Comparison of ENCODE assay signal across 19 cellular contexts in the genomic region with DNA sequence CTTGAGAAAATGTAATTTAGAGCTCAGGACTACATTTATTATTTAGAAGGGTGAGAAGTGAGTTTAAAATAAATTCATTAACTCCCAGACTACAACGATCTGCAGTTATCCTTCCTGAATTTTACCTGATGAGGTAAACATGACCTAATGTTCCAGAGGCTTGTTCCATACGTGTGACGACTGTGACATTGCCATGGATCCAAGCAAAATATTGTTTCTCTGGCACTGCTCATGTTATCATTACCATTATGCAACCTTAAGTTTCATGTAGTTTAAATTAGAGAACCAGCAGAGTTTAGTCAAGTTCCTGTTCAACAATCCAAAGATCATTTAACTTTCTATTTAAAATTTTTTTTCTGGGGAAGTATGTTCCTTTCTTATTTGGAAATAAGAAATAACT.
A peak's percentile ranks its signal among the peaks of the same experiment; 100 is the strongest.
DNase-seq lines count a peak whose midpoint lies in the region; ATAC-seq and TF ChIP-seq lines count a peak whose summit lies in the region.
"Had no signal": no experiment of that assay in that cellular context is flagged by ENCODE, and none has a peak within 500 bp of the region (broad histone marks: within the 10 kb centered on the region; RNA-seq: fewer than 3 reads in every experiment).

No MANE protein-coding gene starts in this region.

- DNase-seq in MV-4-11 (lab: John Stamatoyannopoulos, UW) (peak; percentile 48), astrocyte of the spinal cord (ENCODE audit: low read depth, low spot score) (peak; percentile 27), fibroblast of the conjunctiva (ENCODE audit: low read depth) (peak; percentile 17), sciatic nerve (ENCODE audit: low spot score) (no peak), SIG-M5 (lab: John Stamatoyannopoulos, UW) (no peak)
- DNase-seq: activated CD4-positive, alpha-beta T cell treated with anti-CD3 and anti-CD28 coated beads for 48 hours; AML-193; DMS79 treated with DMSO at 0.1 percent for 48 hours; H9; left colon; NCI-H1417 treated with DMSO at 0.1 percent for 48 hours; NCI-H524 treated with DMSO at 0.1 percent for 48 hours; psoas muscle; SHP77 treated with DMSO at 0.1 percent for 48 hours; T-helper 1 cell had no signal

- in situ Hi-C loops in astrocyte of the spinal cord (cut with HindIII; ENCODE audit: low sequenced_read_pairs) = no loop called here

- no peak for TF ChIP-seq CTCF in astrocyte of the spinal cord (IDR thresholded peaks at IDR 0.05; ENCODE audit: low read depth, low read length)

- ATAC-seq in sciatic nerve = peak; percentile 44
- no peak for ATAC-seq in HG03521 (IDR thresholded peaks at IDR 0.05; ENCODE audit: unreplicated experiment)
- ATAC-seq in GM21515 (IDR thresholded peaks at IDR 0.05; ENCODE audit: unreplicated experiment) = no peak
- ATAC-seq: activated T-helper 17 cell treated with anti-CD3 and anti-CD28 coated beads, Interleukin-2, amount 50 U/mL, for 72 hours; left colon; psoas muscle had no signal

- intact Hi-C loops in sciatic nerve (cut with DNase I) = no loop called here

- no peak overlapping the region for H3K4me3 ChIP-seq in astrocyte of the spinal cord (ENCODE audit: low read depth, low read length)
- H3K4me3 ChIP-seq: neural progenitor cell, psoas muscle had no signal

Comparison
In these comparisons a context has a peak if more than half of its experiments do, and no peak if none do; other contexts are left out.
1. DNase-seq: peak in MV-4-11 (single experiment), astrocyte of the spinal cord (single experiment) and fibroblast of the conjunctiva (single experiment); none in sciatic nerve (single experiment) and SIG-M5 (single experiment).